ENCODE assay signal across 1 cellular context in the genomic region with DNA sequence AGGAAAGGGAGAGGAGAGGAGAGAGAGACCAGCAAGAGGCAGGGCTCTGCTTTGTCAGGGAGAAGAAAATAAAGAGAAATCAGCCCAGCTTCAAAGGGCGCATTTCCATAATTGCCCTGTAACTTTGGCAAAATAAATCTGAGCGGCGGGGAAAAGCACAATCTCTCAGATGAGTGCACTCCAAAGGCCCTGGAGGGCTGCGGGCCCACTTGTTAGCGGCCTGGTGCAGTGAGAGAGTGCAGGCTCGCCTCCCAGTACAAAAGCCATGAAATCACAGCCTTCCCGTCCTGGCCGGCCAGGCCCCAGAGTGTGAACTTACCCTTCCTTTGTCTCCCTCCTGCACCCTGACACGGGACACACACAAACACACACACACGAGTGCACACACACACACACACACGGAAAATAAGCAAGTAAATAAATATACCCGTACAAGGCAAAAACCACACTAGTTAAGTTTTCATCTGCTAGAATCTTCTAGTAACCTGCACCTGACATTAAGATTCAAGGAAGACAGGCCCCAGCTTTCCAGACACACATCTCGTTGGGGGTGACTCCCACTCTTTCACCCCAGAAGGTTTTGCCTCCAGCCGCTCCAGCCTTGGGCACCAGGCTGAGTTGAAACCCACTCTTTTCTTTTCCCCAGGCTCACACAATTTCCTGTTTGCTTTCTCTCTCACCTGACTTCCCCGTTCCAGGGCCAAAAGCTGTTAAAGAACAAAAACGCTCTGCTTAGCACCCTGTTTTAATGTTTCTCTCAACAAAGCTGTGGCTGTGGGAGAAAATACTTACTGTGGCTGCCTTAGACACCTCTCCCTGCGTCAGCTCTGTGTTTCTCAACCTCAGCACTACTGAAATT.
TF ChIP-seq lines count a peak whose summit lies in the region.

No MANE protein-coding gene starts in this region.

TF ChIP-seq in HepG2, 621 proteins besides CTCF, POLR2A, EP300 and RAD21 (continued from another document and continues in another):
- TF ChIP-seq, protein P1, sequence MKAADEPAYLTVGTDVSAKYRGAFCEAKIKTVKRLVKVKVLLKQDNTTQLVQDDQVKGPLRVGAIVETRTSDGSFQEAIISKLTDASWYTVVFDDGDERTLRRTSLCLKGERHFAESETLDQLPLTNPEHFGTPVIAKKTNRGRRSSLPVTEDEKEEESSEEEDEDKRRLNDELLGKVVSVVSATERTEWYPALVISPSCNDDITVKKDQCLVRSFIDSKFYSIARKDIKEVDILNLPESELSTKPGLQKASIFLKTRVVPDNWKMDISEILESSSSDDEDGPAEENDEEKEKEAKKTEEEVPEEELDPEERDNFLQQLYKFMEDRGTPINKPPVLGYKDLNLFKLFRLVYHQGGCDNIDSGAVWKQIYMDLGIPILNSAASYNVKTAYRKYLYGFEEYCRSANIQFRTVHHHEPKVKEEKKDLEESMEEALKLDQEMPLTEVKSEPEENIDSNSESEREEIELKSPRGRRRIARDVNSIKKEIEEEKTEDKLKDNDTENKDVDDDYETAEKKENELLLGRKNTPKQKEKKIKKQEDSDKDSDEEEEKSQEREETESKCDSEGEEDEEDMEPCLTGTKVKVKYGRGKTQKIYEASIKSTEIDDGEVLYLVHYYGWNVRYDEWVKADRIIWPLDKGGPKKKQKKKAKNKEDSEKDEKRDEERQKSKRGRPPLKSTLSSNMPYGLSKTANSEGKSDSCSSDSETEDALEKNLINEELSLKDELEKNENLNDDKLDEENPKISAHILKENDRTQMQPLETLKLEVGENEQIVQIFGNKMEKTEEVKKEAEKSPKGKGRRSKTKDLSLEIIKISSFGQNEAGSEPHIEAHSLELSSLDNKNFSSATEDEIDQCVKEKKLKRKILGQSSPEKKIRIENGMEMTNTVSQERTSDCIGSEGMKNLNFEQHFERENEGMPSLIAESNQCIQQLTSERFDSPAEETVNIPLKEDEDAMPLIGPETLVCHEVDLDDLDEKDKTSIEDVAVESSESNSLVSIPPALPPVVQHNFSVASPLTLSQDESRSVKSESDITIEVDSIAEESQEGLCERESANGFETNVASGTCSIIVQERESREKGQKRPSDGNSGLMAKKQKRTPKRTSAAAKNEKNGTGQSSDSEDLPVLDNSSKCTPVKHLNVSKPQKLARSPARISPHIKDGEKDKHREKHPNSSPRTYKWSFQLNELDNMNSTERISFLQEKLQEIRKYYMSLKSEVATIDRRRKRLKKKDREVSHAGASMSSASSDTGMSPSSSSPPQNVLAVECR (CRISPR knock-in tag; IDR thresholded peaks at IDR 0.05; ENCODE audit: borderline replicate concordance) = no peak
- TF ChIP-seq GFI1 (CRISPR knock-in tag; IDR thresholded peaks at IDR 0.05; ENCODE audit: borderline replicate concordance) (peak; percentile 64), NR2C2 (CRISPR knock-in tag; IDR thresholded peaks at IDR 0.05; ENCODE audit: borderline replicate concordance) (no peak), ZNF530 (CRISPR knock-in tag; IDR thresholded peaks at IDR 0.05; ENCODE audit: low read depth) (no peak), SMYD3 (CRISPR knock-in tag; IDR thresholded peaks at IDR 0.05) (no peak), AHR (CRISPR knock-in tag; IDR thresholded peaks at IDR 0.05) (no peak), ZNF121 (CRISPR knock-in tag; IDR thresholded peaks at IDR 0.05) (0 out of 2 replicates have a peak, but pooled peaks have one; percentile 17), ZNF597 (CRISPR knock-in tag; IDR thresholded peaks at IDR 0.05) (no peak), NRL (CRISPR knock-in tag; IDR thresholded peaks at IDR 0.05; ENCODE audit: borderline replicate concordance) (no peak), UBTF (CRISPR knock-in tag; IDR thresholded peaks at IDR 0.05) (no peak), SALL2 (CRISPR knock-in tag; IDR thresholded peaks at IDR 0.05) (no peak), CBX5 (CRISPR knock-in tag; IDR thresholded peaks at IDR 0.05; ENCODE audit: borderline replicate concordance) (no peak), CREM (IDR thresholded peaks at IDR 0.05) (no peak), CREM (CRISPR knock-in tag; IDR thresholded peaks at IDR 0.05) (no peak), ZBTB4 (CRISPR knock-in tag; IDR thresholded peaks at IDR 0.05; ENCODE audit: borderline replicate concordance) (peak; percentile 74; the same call in 1 of the 2 replicates), NR2F1 (CRISPR knock-in tag; IDR thresholded peaks at IDR 0.05) (no peak), ZNF614 (CRISPR knock-in tag; IDR thresholded peaks at IDR 0.05; ENCODE audit: borderline replicate concordance) (no peak), SRY (CRISPR knock-in tag; IDR thresholded peaks at IDR 0.05) (no peak), ZNF543 (CRISPR knock-in tag; IDR thresholded peaks at IDR 0.05) (no peak), ZIK1 (CRISPR knock-in tag; IDR thresholded peaks at IDR 0.05; ENCODE audit: borderline replicate concordance, low read depth) (no peak), HOXA5 (CRISPR knock-in tag; IDR thresholded peaks at IDR 0.05) (no peak), ZFP90 (CRISPR knock-in tag; IDR thresholded peaks at IDR 0.05; ENCODE audit: borderline replicate concordance) (no peak), IKZF4 (CRISPR knock-in tag; IDR thresholded peaks at IDR 0.05; ENCODE audit: borderline replicate concordance, low read depth, not compliant biosample characterization) (no peak), NPAS2 (CRISPR knock-in tag; IDR thresholded peaks at IDR 0.05; ENCODE audit: borderline replicate concordance) (no peak), ZNF746 (CRISPR knock-in tag; IDR thresholded peaks at IDR 0.05) (no peak), ZNF687 (CRISPR knock-in tag; IDR thresholded peaks at IDR 0.05) (peak; percentile 78), MAX (IDR thresholded peaks at IDR 0.05) (0 out of 2 replicates have a peak, but pooled peaks have one; percentile 23)
- TF ChIP-seq, protein P2, sequence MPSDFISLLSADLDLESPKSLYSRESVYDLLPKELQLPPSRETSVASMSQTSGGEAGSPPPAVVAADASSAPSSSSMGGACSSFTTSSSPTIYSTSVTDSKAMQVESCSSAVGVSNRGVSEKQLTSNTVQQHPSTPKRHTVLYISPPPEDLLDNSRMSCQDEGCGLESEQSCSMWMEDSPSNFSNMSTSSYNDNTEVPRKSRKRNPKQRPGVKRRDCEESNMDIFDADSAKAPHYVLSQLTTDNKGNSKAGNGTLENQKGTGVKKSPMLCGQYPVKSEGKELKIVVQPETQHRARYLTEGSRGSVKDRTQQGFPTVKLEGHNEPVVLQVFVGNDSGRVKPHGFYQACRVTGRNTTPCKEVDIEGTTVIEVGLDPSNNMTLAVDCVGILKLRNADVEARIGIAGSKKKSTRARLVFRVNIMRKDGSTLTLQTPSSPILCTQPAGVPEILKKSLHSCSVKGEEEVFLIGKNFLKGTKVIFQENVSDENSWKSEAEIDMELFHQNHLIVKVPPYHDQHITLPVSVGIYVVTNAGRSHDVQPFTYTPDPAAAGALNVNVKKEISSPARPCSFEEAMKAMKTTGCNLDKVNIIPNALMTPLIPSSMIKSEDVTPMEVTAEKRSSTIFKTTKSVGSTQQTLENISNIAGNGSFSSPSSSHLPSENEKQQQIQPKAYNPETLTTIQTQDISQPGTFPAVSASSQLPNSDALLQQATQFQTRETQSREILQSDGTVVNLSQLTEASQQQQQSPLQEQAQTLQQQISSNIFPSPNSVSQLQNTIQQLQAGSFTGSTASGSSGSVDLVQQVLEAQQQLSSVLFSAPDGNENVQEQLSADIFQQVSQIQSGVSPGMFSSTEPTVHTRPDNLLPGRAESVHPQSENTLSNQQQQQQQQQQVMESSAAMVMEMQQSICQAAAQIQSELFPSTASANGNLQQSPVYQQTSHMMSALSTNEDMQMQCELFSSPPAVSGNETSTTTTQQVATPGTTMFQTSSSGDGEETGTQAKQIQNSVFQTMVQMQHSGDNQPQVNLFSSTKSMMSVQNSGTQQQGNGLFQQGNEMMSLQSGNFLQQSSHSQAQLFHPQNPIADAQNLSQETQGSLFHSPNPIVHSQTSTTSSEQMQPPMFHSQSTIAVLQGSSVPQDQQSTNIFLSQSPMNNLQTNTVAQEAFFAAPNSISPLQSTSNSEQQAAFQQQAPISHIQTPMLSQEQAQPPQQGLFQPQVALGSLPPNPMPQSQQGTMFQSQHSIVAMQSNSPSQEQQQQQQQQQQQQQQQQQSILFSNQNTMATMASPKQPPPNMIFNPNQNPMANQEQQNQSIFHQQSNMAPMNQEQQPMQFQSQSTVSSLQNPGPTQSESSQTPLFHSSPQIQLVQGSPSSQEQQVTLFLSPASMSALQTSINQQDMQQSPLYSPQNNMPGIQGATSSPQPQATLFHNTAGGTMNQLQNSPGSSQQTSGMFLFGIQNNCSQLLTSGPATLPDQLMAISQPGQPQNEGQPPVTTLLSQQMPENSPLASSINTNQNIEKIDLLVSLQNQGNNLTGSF (CRISPR knock-in tag; IDR thresholded peaks at IDR 0.05) = no peak
- TF ChIP-seq, protein P3, sequence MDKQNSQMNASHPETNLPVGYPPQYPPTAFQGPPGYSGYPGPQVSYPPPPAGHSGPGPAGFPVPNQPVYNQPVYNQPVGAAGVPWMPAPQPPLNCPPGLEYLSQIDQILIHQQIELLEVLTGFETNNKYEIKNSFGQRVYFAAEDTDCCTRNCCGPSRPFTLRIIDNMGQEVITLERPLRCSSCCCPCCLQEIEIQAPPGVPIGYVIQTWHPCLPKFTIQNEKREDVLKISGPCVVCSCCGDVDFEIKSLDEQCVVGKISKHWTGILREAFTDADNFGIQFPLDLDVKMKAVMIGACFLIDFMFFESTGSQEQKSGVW (CRISPR knock-in tag; IDR thresholded peaks at IDR 0.05; ENCODE audit: borderline replicate concordance) = no peak
